ENCODE assay signal across 1 cellular context in genomic region chr7:92641921-92642511, GRCh38.
A peak's percentile ranks its signal among the peaks of the same experiment; 100 is the strongest.
TF ChIP-seq lines count a peak whose summit lies in the region.

No MANE protein-coding gene starts in this region.

TF ChIP-seq in GM12878, 131 proteins besides CTCF, POLR2A, EP300 and RAD21 (continued from another document):
- TF ChIP-seq PBX3 (IDR thresholded peaks at IDR 0.05; ENCODE audit: insufficient replicate concordance, low read depth, low read length) (no peak), CUX1 (IDR thresholded peaks at IDR 0.05; ENCODE audit: insufficient replicate concordance, low read depth, low read length) (no peak), CEBPB (IDR thresholded peaks at IDR 0.05; ENCODE audit: borderline replicate concordance in 1 of 2, low read depth in 2 of 2, low read length in 2 of 2) (peak in 1 of 2 experiments; percentile 89; a peak in 1 of 4 replicates), YBX1 (IDR thresholded peaks at IDR 0.05) (no peak), MLLT1 (IDR thresholded peaks at IDR 0.05) (peak; percentile 66; the same call in 1 of the 2 replicates), NR2F1 (conservative IDR thresholded peaks at IDR 0.05) (peak; percentile 96)
TF ChIP-seq in GM12878: peak in this region for 45.
